ENCODE assay signal across 12 cellular contexts in the genomic region with DNA sequence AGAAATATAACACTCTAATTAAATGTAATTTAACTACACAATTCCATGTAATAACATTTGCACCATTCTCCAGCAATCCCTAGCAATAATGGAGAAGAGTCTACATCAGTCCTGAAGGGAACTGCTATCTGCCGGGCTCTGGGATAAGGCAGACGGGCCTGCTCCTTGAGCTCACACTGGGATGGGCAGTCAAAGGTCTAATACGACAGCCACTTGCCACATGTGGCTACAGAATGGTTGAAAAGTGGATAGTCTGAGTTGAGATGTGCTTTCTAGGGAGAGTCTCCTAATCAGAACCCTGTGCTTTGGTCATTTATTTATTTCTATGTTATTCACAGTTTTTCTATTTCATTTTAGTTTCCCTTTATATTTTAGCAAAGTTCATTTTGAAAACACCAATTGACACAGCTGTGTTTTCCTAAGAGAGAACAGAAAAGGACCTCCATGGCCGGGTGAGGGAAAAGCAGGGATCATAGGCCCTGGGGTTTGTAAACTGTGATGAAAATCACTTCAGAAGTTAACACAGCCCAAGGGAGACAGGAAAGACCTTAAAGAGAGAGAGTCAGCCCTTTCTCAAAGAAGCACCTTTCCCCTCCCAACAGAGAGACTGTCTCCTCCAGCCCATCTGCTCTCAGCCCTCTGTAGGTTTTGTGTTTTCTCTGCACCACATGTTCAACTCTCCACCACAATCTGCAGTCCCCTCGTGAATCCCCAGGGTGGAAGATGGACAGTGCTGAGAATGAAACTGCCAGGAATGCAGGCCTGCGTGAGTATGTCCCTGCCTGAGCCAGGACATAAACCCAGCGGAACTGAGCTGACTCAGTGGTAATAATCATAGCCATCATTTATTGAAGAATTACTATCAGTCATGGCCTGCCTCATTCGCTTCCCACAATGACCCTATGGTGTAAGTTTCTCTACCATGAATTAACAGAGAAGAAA. TPM values are rescaled to one million over a fixed set of nuclear protein-coding genes. Genes with fewer than 3 reads are reported as not detected.
DNase-seq lines count a peak whose midpoint lies in the region; TF ChIP-seq lines count a peak whose summit lies in the region.
"Had no signal": no experiment of that assay in that cellular context is flagged by ENCODE, and none has a peak within 500 bp of the region (broad histone marks: within the 10 kb centered on the region; RNA-seq: fewer than 3 reads in every experiment).

No MANE protein-coding gene starts in this region.

- TF ChIP-seq POLR2A in esophagus squamous epithelium (IDR thresholded peaks at IDR 0.05) (no peak), thyroid gland (IDR thresholded peaks at IDR 0.05) (no peak)

- intact Hi-C loops in esophagus squamous epithelium (cut with DNase I): no loop called here
- intact Hi-C loops in thyroid gland (cut with DNase I): no loop called here

- no peaks in the 10 kb centered on the region for H4K20me1 ChIP-seq in neural progenitor cell (ENCODE audit: low read depth)

- POLR2A ChIA-PET in BJ (lab: Charles Lee): interaction anchor here (1.0 kb wide), 1 partner anchor 18 kb away, joined by 3 read pairs; no protein-coding TSS in a partner anchor

- no peak overlapping the region for H3K4me3 Mint-ChIP-seq in neural progenitor cell

- H3K4me1 Mint-ChIP-seq in neural progenitor cell: peaks cover 9% of the 10 kb centered on the region

- peaks cover 5% of the 10 kb centered on the region for H3K27me3 Mint-ChIP-seq in neural progenitor cell (ENCODE audit: insufficient read depth, low read depth)

- H3K4me1 ChIP-seq in esophagus squamous epithelium: peaks cover 0 to 14% (median 4%) of the 10 kb centered on the region in 3 donors
- H3K4me1 ChIP-seq in neural progenitor cell: no peaks in the 10 kb centered on the region
- H3K4me1 ChIP-seq in thyroid gland: no peaks in the 10 kb centered on the region
- H3K4me1 ChIP-seq: SJCRH30 had no signal

- peaks cover 22% of the 10 kb centered on the region for H3K36me3 Mint-ChIP-seq in neural progenitor cell

- no peak overlapping the region for H3K4me3 ChIP-seq in BJ (ENCODE audit: low read depth, low read length)
- peak overlapping the region in 1 of 4 donors; percentile 31 for H3K4me3 ChIP-seq in esophagus squamous epithelium
- no peak overlapping the region for H3K4me3 ChIP-seq in neural progenitor cell
- H3K4me3 ChIP-seq in thyroid gland (replicated peaks in 1 of 3): no peak overlapping the region
- H3K4me3 ChIP-seq: SJCRH30 had no signal

- peaks cover 5% of the 10 kb centered on the region for H3K9me3 Mint-ChIP-seq in neural progenitor cell

- DNase-seq in BJ (ENCODE audit: low read depth) (peak; percentile 79), NCI-H82 treated with DMSO at 0.1 percent for 48 hours (lab: John Stamatoyannopoulos, UW; ENCODE audit: unreplicated experiment) (peak; percentile 23), esophagus squamous epithelium (lab: John Stamatoyannopoulos, UW) (no peak), neural progenitor cell (ENCODE audit: low spot score) (no peak), thyroid gland (no peak), NCI-H1092 treated with DMSO at 0.1 percent for 48 hours (lab: John Stamatoyannopoulos, UW) (no peak), SKM-1 (lab: John Stamatoyannopoulos, UW; ENCODE audit: unreplicated experiment) (no peak)
- DNase-seq in stimulated activated CD4-positive, alpha-beta T cell treated with anti-CD3 and anti-CD28 coated beads, Interleukin-12 subunit alpha, Interleukin-12 subunit beta, amount 100 ng/mL, for 4 hours: no peak
- DNase-seq: activated effector memory CD4-positive, alpha-beta T cell treated with Interleukin-2 at 50 U/mL for 16 hours; hippocampal formation; SJCRH30 had no signal

- peak overlapping the region; percentile 33 for H2AFZ ChIP-seq in neural progenitor cell (replicated peaks)

- H3K79me2 ChIP-seq in neural progenitor cell (ENCODE audit: low read depth): no peaks in the 10 kb centered on the region

- H3F3A ChIP-seq in neural progenitor cell (ENCODE audit: low read depth): no peaks in the 10 kb centered on the region

- WGBS in esophagus squamous epithelium, 2 donors: 57 to 64% methylated on average over 8 of the region's 8 CpGs
- WGBS in thyroid gland, 2 donors: 75 to 84% methylated on average over 8 of the region's 8 CpGs

- H3K27me3 ChIP-seq in BJ (ENCODE audit: control insufficient read depth, insufficient read depth, low read length): no peaks in the 10 kb centered on the region
- no peaks in the 10 kb centered on the region for H3K27me3 ChIP-seq in esophagus squamous epithelium
- H3K27me3 ChIP-seq in neural progenitor cell: no peaks in the 10 kb centered on the region
- H3K27me3 ChIP-seq in thyroid gland: no peaks in the 10 kb centered on the region
- H3K27me3 ChIP-seq: SJCRH30 had no signal

- TF ChIP-seq CTCF in BJ (IDR thresholded peaks at IDR 0.05; ENCODE audit: insufficient read depth, low read depth, low read length) (peak; percentile 9; the same call in 1 of the 2 replicates), esophagus squamous epithelium (IDR thresholded peaks at IDR 0.05) (no peak), neural progenitor cell (IDR thresholded peaks at IDR 0.05) (no peak), thyroid gland (IDR thresholded peaks at IDR 0.05) (no peak)

- peak overlapping the region; percentile 87 for H3K27ac Mint-ChIP-seq in neural progenitor cell

- H3K36me3 ChIP-seq in BJ (ENCODE audit: control insufficient read depth, insufficient read depth, low read length) (no peaks in the 10 kb centered on the region), esophagus squamous epithelium (no peaks in the 10 kb centered on the region), neural progenitor cell (no peaks in the 10 kb centered on the region), thyroid gland (no peaks in the 10 kb centered on the region)
- H3K36me3 ChIP-seq: SJCRH30 had no signal

- peak overlapping the region; percentile 4 to 78 (median 60) for H3K27ac ChIP-seq in esophagus squamous epithelium
- no peak overlapping the region for H3K27ac ChIP-seq in neural progenitor cell
- peak overlapping the region in 1 of 3 donors; percentile 30 for H3K27ac ChIP-seq in thyroid gland
- H3K27ac ChIP-seq: HL-60, SJCRH30 had no signal

- no peaks in the 10 kb centered on the region for H3K9me3 ChIP-seq in esophagus squamous epithelium
- H3K9me3 ChIP-seq in neural progenitor cell (ENCODE audit: low read depth): no peaks in the 10 kb centered on the region
- H3K9me3 ChIP-seq in thyroid gland: no peaks in the 10 kb centered on the region

- no peak overlapping the region for H3K9ac ChIP-seq in neural progenitor cell

- no peak overlapping the region for H3K4me2 ChIP-seq in neural progenitor cell

- CTCF ChIA-PET in BJ (lab: Yijun Ruan, JAX): interaction anchor here (0.6 to 5.6 kb wide), 4 partner anchors 9 to 85 kb away, joined by 3 to 33 read pairs (median 8); no protein-coding TSS in a partner anchor

RNA-seq across cellular contexts. Expression of gene FSIP1, which starts 11.6 kb away (rescaled TPM):
- 0.22 and 0.65 TPM in 2 replicates for polyA plus RNA-seq in BJ (2011; rRNA removed)
- 0.43 and 0.82 TPM in 2 replicates for polyA minus RNA-seq in BJ (2011; rRNA and poly(A)+ RNA removed)
- total RNA-seq in esophagus squamous epithelium (under 1 TPM in 3 of 4 donors, not detected in 1; 0.38 to 0.91 (median 0.57) TPM), neural progenitor cell (ENCODE audit: low replicate concordance) (2.1 and 2.5 TPM in 2 replicates), thyroid gland (1 to 10 TPM in 3 of 4 donors, under 1 TPM in 1; 0.94 to 2.5 (median 1.5) TPM)

Comparison
In these comparisons a context has a peak if more than half of its experiments do, and no peak if none do; other contexts are left out.
1. DNase-seq: peak in BJ (single experiment) and NCI-H82 treated with DMSO at 0.1 percent for 48 hours (single experiment); none in esophagus squamous epithelium (single experiment), neural progenitor cell (single experiment), stimulated activated CD4-positive, alpha-beta T cell treated with anti-CD3 and anti-CD28 coated beads, Interleukin-12 subunit alpha, Interleukin-12 subunit beta, amount 100 ng/mL, for 4 hours (single experiment), thyroid gland (0 of 2), NCI-H1092 treated with DMSO at 0.1 percent for 48 hours (single experiment) and SKM-1 (single experiment).